14 cellular contexts compared by ENCODE assay signal in genomic region chr7:6691609-6692106, GRCh38. TPM values are rescaled to one million over a fixed set of nuclear protein-coding genes. Genes with fewer than 3 reads are reported as not detected.
DNase-seq lines count a peak whose midpoint lies in the region.
"Had no signal": no experiment of that assay in that cellular context is flagged by ENCODE, and none has a peak within 500 bp of the region (broad histone marks: within the 10 kb centered on the region; RNA-seq: fewer than 3 reads in every experiment).

No MANE protein-coding gene starts in this region.

- H3K27me3 ChIP-seq in Karpas-422 (ENCODE audit: low read length) (no peaks in the 10 kb centered on the region), duodenal mucosa (ENCODE audit: control insufficient read depth in 1 of 2, insufficient read depth in 2 of 2, low read length in 2 of 2) (no peaks in the 10 kb centered on the region)
- H3K27me3 ChIP-seq: gastroesophageal sphincter had no signal

- H3K9me2 ChIP-seq in Karpas-422 (replicated peaks; ENCODE audit: insufficient read depth, low read length) = no peaks in the 10 kb centered on the region

- DNase-seq in ELF-1 (ENCODE audit: low read depth, low spot score) (peak; percentile 8), Karpas-422 (peak; percentile 49), myocyte (ENCODE audit: low read depth) (peak; percentile 18), OCI-M2 (lab: John Stamatoyannopoulos, UW; ENCODE audit: unreplicated experiment) (no peak), GDM1 (lab: John Stamatoyannopoulos, UW) (no peak), GOT3 (lab: John Stamatoyannopoulos, UW) (no peak)
- DNase-seq: activated CD4-positive, alpha-beta T cell treated with anti-CD3 and anti-CD28 coated beads, Interleukin-2, amount 50 U/mL, for 48 hours; DMS79; midbrain; NCI-H526; stimulated activated CD4-positive, alpha-beta T cell treated with anti-CD3 and anti-CD28 coated beads, Interleukin-12 subunit alpha, Interleukin-12 subunit beta, amount 100 ng/mL, for 4 hours; stimulated activated naive CD8-positive, alpha-beta T cell treated with anti-CD3 and anti-CD28 coated beads, Interleukin-15, Interleukin-2, amounts not matched to agents 100 U/mL and 50 U/mL, for 24 hours had no signal

- H3K36me3 ChIP-seq in Karpas-422 (ENCODE audit: insufficient read depth, low read length) (peaks cover 98% of the 10 kb centered on the region), duodenal mucosa (ENCODE audit: control insufficient read depth in 1 of 2, insufficient read depth in 2 of 2, low read length in 2 of 2) (peaks cover 81 to 97% of the 10 kb centered on the region in 2 donors)

- H2AFZ ChIP-seq in Karpas-422 (ENCODE audit: low read length) = no peak overlapping the region

- H3K4me2 ChIP-seq in Karpas-422 (ENCODE audit: low read depth, low read length, poor library complexity, severe bottlenecking) = no peak overlapping the region

- H3K4me1 ChIP-seq in Karpas-422 (ENCODE audit: low read length) (no peaks in the 10 kb centered on the region), duodenal mucosa (ENCODE audit: control insufficient read depth in 1 of 2, insufficient read depth in 2 of 2, low read length in 2 of 2) (no peaks in the 10 kb centered on the region)
- H3K4me1 ChIP-seq: gastroesophageal sphincter had no signal

- H3K27ac ChIP-seq in Karpas-422 (ENCODE audit: low read length) (no peak overlapping the region), duodenal mucosa (ENCODE audit: low read depth, low read length) (no peak overlapping the region)
- H3K27ac ChIP-seq: gastroesophageal sphincter had no signal

- no peaks in the 10 kb centered on the region for H4K20me1 ChIP-seq in Karpas-422 (ENCODE audit: insufficient read depth, low read depth, low read length)

- H3K9ac ChIP-seq in Karpas-422 (ENCODE audit: low read length) (no peak overlapping the region), duodenal mucosa (ENCODE audit: low read depth in 1 of 2, low read length in 2 of 2) (no peak overlapping the region)

- H3K9me3 ChIP-seq in Karpas-422 (ENCODE audit: low read length) (peaks cover 84% of the 10 kb centered on the region), duodenal mucosa (ENCODE audit: control insufficient read depth in 1 of 2, low read length in 2 of 2) (peaks cover 90 to 96% of the 10 kb centered on the region in 2 donors)

- H3K79me2 ChIP-seq in Karpas-422 (ENCODE audit: low read length) = no peaks in the 10 kb centered on the region

- no peak overlapping the region for H3K4me3 ChIP-seq in Karpas-422 (ENCODE audit: low read length)
- H3K4me3 ChIP-seq in duodenal mucosa (ENCODE audit: low read depth in 1 of 2, low read length in 2 of 2) = peak overlapping the region; percentile 1 to 59
- H3K4me3 ChIP-seq: gastroesophageal sphincter had no signal

RNA-seq across cellular contexts. Expression of gene ZNF12, which starts 15.1 kb away (rescaled TPM):
- total RNA-seq in Karpas-422 (2014; rRNA removed; shearing (Covaris generic); ENCODE audit: low replicate concordance) = 29.0 and 34.4 TPM in 2 replicates
- 21.7 and 26.5 TPM in 2 replicates for total RNA-seq in myocyte
- polyA plus RNA-seq in myocyte (2012) = 9.0 TPM

RNA-seq across cellular contexts. Expression of gene ZNF316, which starts 54.5 kb away (rescaled TPM):
- 9.1 and 20.3 TPM in 2 replicates for total RNA-seq in Karpas-422 (2014; rRNA removed; shearing (Covaris generic); ENCODE audit: low replicate concordance)
- 33.7 and 40.8 TPM in 2 replicates for total RNA-seq in myocyte
- polyA plus RNA-seq in myocyte (2012) = 35.3 TPM

Comparison
In these comparisons a context has a peak if more than half of its experiments do, and no peak if none do; other contexts are left out.
1. DNase-seq: peak in ELF-1 (single experiment), Karpas-422 (single experiment) and myocyte (single experiment); none in OCI-M2 (single experiment), GDM1 (single experiment) and GOT3 (single experiment).